13 cellular contexts compared by ENCODE assay signal in the genomic region with DNA sequence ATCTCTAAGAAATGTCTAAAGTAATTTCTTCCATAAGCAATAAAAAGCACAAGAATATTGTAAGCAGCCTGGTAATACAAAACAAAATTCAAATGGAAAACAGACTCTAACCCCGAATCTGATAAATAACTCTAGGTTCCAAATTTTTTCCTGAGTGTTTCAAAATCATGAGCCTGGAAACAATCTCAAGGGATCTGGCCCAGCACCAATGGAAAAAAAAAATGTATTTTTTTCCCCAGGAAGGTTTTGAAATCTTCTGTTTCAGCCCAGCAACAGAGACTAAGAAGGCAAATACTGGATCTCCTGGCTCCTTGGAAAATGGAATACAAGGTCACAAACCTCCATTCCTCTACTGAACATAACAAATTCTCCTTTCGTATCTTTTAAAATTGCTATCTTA. TPM values are rescaled to one million over a fixed set of nuclear protein-coding genes. Genes with fewer than 3 reads are reported as not detected.
DNase-seq lines count a peak whose midpoint lies in the region; ATAC-seq, FAIRE-seq and TF ChIP-seq lines count a peak whose summit lies in the region.
"Had no signal": no experiment of that assay in that cellular context is flagged by ENCODE, and none has a peak within 500 bp of the region (broad histone marks: within the 10 kb centered on the region; RNA-seq: fewer than 3 reads in every experiment).

No MANE protein-coding gene starts in this region.

- POLR2A ChIA-PET in Panc1 (lab: Charles Lee), result no interaction called here
- POLR2A ChIA-PET in HEK293T (lab: Yijun Ruan, JAX), result no interaction called here

- no peaks in the 10 kb centered on the region for H3K27me3 Mint-ChIP-seq in chondrocyte (ENCODE audit: low read depth)

- intact Hi-C loops in Panc1 (cut with micrococcal nuclease; ENCODE audit: unreplicated experiment), result no loop called here

- H3K9ac ChIP-seq in muscle layer of colon (ENCODE audit: low read length), result no peak overlapping the region

- BruUV-seq in Panc1 (replicated peaks; lab: Mats Ljungman, UMichigan), result no TSS peak

- H3K4me1 Mint-ChIP-seq in chondrocyte (ENCODE audit: low read depth), result peaks cover 14% of the 10 kb centered on the region

- peak; percentile 92 for FAIRE-seq in endometrium (lab: Jason Lieb, UNC)

- in situ Hi-C loops in Panc1 (cut with HindIII; ENCODE audit: low pct_unique_long_range_greater_than_20kb, low sequenced_read_pairs), result no loop called here

- peak; percentile 38 to 60 for TF ChIP-seq EP300 in tibial nerve (IDR thresholded peaks at IDR 0.05)

- H3K9me3 ChIP-seq in Panc1 (ENCODE audit: control insufficient read depth, insufficient read depth, low read depth, low read length) (no peaks in the 10 kb centered on the region), muscle layer of colon (ENCODE audit: low read length) (no peaks in the 10 kb centered on the region), tibial nerve (no peaks in the 10 kb centered on the region)

- WGBS in tibial nerve, 2 donors, result 34 to 37% methylated on average over 2 of the region's 2 CpGs

- H3K36me3 ChIP-seq in Panc1 (ENCODE audit: control insufficient read depth, insufficient read depth, low read length), result no peaks in the 10 kb centered on the region
- H3K36me3 ChIP-seq in muscle layer of colon (ENCODE audit: insufficient read depth, low read length), result no peaks in the 10 kb centered on the region
- no peaks in the 10 kb centered on the region for H3K36me3 ChIP-seq in tibial nerve

- H3K27ac ChIP-seq in Panc1 (ENCODE audit: low read length), result peak overlapping the region; percentile 96
- H3K27ac ChIP-seq in muscle layer of colon (ENCODE audit: low read depth, low read length), result peak overlapping the region; percentile 75
- peak overlapping the region; percentile 58 to 96 (median 88) for H3K27ac ChIP-seq in tibial nerve

- no peak overlapping the region for H3K27ac Mint-ChIP-seq in chondrocyte (ENCODE audit: unreplicated experiment)
- H3K27ac Mint-ChIP-seq: T-helper 1 cell treated with Interleukin-12 subunit alpha and Interleukin-12 subunit beta and Interleukin-4 antibody, amounts not matched to agents 30 μg/mL and 1 μg/mL, for 36 hours had no signal

- CTCF ChIA-PET in Panc1 (lab: Charles Lee), result no interaction called here
- CTCF ChIA-PET in HEK293T (lab: Yijun Ruan, JAX), result no interaction called here

- no peak for ATAC-seq in Panc1

- DNase-seq in Panc1 (ENCODE audit: low read depth, low spot score) (no peak), tibial nerve (ENCODE audit: low spot score in 2 of 2) (peak in 1 of 2 donors; percentile 54), UCSD-AML1 (lab: John Stamatoyannopoulos, UW; ENCODE audit: unreplicated experiment) (no peak), HEK293T (ENCODE audit: extremely low spot score) (no peak), chondrocyte (ENCODE audit: low spot score) (no peak), NCI-H345 (lab: John Stamatoyannopoulos, UW) (no peak)
- DNase-seq: DMS 273 treated with DMSO at 0.1 percent for 48 hours; NCI-H524 treated with DMSO at 0.1 percent for 48 hours; stimulated activated naive CD4-positive, alpha-beta T cell treated with Interleukin-2 at 50 U/mL for 16 hours had no signal

- H3K9me3 Mint-ChIP-seq in chondrocyte (ENCODE audit: low read depth), result no peaks in the 10 kb centered on the region
- H3K9me3 Mint-ChIP-seq: T-helper 1 cell treated with Interleukin-12 subunit alpha and Interleukin-12 subunit beta and Interleukin-4 antibody, amounts not matched to agents 30 μg/mL and 1 μg/mL, for 36 hours had no signal

- H3K4me3 Mint-ChIP-seq in chondrocyte (ENCODE audit: unreplicated experiment), result no peak overlapping the region
- H3K4me3 Mint-ChIP-seq: T-helper 1 cell treated with Interleukin-12 subunit alpha and Interleukin-12 subunit beta and Interleukin-4 antibody, amounts not matched to agents 30 μg/mL and 1 μg/mL, for 36 hours had no signal

- TF ChIP-seq POLR2A in tibial nerve (IDR thresholded peaks at IDR 0.05), result no peak

- no peaks in the 10 kb centered on the region for H3K36me3 Mint-ChIP-seq in chondrocyte (ENCODE audit: low read depth)

- no peaks in the 10 kb centered on the region for H3K27me3 ChIP-seq in Panc1 (ENCODE audit: control insufficient read depth, insufficient read depth, low read length)
- no peaks in the 10 kb centered on the region for H3K27me3 ChIP-seq in muscle layer of colon (ENCODE audit: control insufficient read depth in 1 of 2, insufficient read depth in 2 of 2, low read length in 2 of 2)
- H3K27me3 ChIP-seq in tibial nerve, result no peaks in the 10 kb centered on the region

- H3K4me1 ChIP-seq in Panc1 (ENCODE audit: control insufficient read depth, insufficient read depth, low read length), result peaks cover 86% of the 10 kb centered on the region
- H3K4me1 ChIP-seq in muscle layer of colon (ENCODE audit: insufficient read depth, low read length), result peaks cover 79% of the 10 kb centered on the region
- peaks cover 0 to 100% (median 90%) of the 10 kb centered on the region in 4 donors for H3K4me1 ChIP-seq in tibial nerve

- no peak for TF ChIP-seq CTCF in Panc1 (IDR thresholded peaks at IDR 0.05)
- TF ChIP-seq CTCF in tibial nerve (IDR thresholded peaks at IDR 0.05), result no peak
- TF ChIP-seq CTCF in chondrocyte (IDR thresholded peaks at IDR 0.05), result no peak

- H3K4me3 ChIP-seq in Panc1 (ENCODE audit: low read depth in 2 of 2, low read length in 2 of 2) (no peak overlapping the region), muscle layer of colon (ENCODE audit: low read depth in 1 of 2, low read length in 2 of 2) (no peak overlapping the region), tibial nerve (peak overlapping the region in 1 of 4 donors; percentile 15)

TF ChIP-seq in HEK293T, 16 proteins besides CTCF, POLR2A, EP300 and RAD21:
- TF ChIP-seq FOXM1 (IDR thresholded peaks at IDR 0.05; ENCODE audit: borderline replicate concordance) (no peak), ZNF384 (IDR thresholded peaks at IDR 0.05) (no peak), HDGF (IDR thresholded peaks at IDR 0.05; ENCODE audit: borderline replicate concordance) (no peak)

RNA-seq across cellular contexts. Expression of gene TBC1D2B, which starts 13.0 kb away (rescaled TPM):
- 59.3 TPM for total RNA-seq in Panc1 (2021; ENCODE audit: unreplicated experiment)
- polyA plus RNA-seq in Panc1 (2012; ENCODE audit: insufficient read length), result 45.7 TPM
- 100 to 1,000 TPM in 2 of 4 donors, 10 to 100 TPM in 2; 64.5 to 127 (median 94.5) TPM for total RNA-seq in tibial nerve
- 44.3 to 64.2 TPM (median 58.1 TPM) in 3 replicates for total RNA-seq in chondrocyte

RNA-seq across cellular contexts. Expression of gene SH2D7, which starts 27.8 kb away (rescaled TPM):
- total RNA-seq in Panc1 (2021; ENCODE audit: unreplicated experiment), result not detected
- polyA plus RNA-seq in Panc1 (2012; ENCODE audit: insufficient read length), result 0.38 TPM
- not detected for total RNA-seq in tibial nerve
- not detected in 3 replicates for total RNA-seq in chondrocyte
- total RNA-seq: M059J had no signal
